In the genomic region with DNA sequence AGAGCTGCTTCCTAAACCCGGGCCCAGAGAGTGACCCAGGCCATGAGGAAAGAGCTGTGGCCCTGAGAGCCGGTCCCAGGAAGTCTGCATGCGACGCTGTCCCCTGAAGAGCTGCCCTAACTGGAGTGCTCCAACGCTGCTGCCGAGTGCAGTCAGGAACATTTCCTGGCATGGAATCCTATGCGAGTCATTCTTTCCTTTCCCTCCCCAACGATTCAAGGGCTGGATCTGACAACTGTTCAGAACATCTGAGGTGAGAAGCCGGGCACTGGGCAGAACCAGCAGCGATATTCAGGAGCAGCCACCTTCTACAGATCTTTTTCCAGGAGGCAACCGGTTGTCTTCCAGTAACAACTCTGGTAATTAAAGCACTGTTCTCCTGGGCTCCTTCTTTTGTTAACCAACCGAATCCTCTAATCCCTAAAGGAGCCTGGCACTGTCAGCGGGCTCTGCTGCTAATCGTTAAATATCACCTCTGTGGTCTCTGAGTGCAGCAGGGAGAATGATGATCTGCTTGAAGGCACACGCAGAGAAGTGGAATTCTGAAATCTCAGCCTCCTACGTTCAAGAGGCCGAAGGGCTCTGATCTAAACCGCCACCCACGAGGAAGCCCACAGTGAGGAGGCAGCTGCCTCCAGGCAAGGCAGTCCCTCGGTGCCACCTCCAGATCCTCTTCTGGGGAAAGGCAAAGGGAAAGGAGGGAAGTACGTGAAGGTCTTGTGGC, we compare ENCODE assay signal across 7 cellular contexts. TPM values are rescaled to one million over a fixed set of nuclear protein-coding genes. Genes with fewer than 3 reads are reported as not detected.
DNase-seq lines count a peak whose midpoint lies in the region; ATAC-seq lines count a peak whose summit lies in the region.

No MANE protein-coding gene starts in this region.

- peak overlapping the region; percentile 4 for H3K4me3 ChIP-seq in skeletal muscle cell (ENCODE audit: low read depth, low read length)

- DNase-seq in M059J (ENCODE audit: low read depth): peak; percentile 89
- peak; percentile 92 for DNase-seq in astrocyte of the hippocampus (ENCODE audit: low read depth, low spot score)
- DNase-seq in inferior parietal cortex (ENCODE audit: extremely low spot score): peak; percentile 68
- DNase-seq in skeletal muscle cell (ENCODE audit: low read depth): peak; percentile 71
- DNase-seq in activated CD4-positive, CD25-positive, alpha-beta regulatory T cell treated with anti-CD3 and anti-CD28 coated beads, Interleukin-2, amount 50 U/mL, for 72 hours: no peak
- DNase-seq in activated effector memory CD4-positive, alpha-beta T cell treated with Interleukin-2 at 50 U/mL for 16 hours: no peak

- ATAC-seq in HG02763 (IDR thresholded peaks at IDR 0.05; ENCODE audit: unreplicated experiment): no peak

RNA-seq across cellular contexts. Expression of gene SLC45A1, which starts 55.8 kb away (rescaled TPM):
- total RNA-seq in M059J (2014; rRNA removed; shearing (Covaris generic)): 0.27 TPM in 1 of 2 replicates, not detected in the other

Comparison
In these comparisons a context has a peak if more than half of its experiments do, and no peak if none do; other contexts are left out.
1. DNase-seq: peak in M059J (single experiment), astrocyte of the hippocampus (single experiment), inferior parietal cortex (single experiment) and skeletal muscle cell (single experiment); none in activated CD4-positive, CD25-positive, alpha-beta regulatory T cell treated with anti-CD3 and anti-CD28 coated beads, Interleukin-2, amount 50 U/mL, for 72 hours (single experiment) and activated effector memory CD4-positive, alpha-beta T cell treated with Interleukin-2 at 50 U/mL for 16 hours (single experiment).